ENCODE assay signal across 9 cellular contexts in genomic region chr12:64798165-64798564, GRCh38. TPM values are rescaled to one million over a fixed set of nuclear protein-coding genes. Genes with fewer than 3 reads are reported as not detected.
"Had no signal": no experiment of that assay in that cellular context is flagged by ENCODE, and none has a peak within 500 bp of the region (broad histone marks: within the 10 kb centered on the region; RNA-seq: fewer than 3 reads in every experiment).

No MANE protein-coding gene starts in this region.

- H3K27ac ChIP-seq: GM23248 had no signal

- H3K27ac Mint-ChIP-seq: GM23338, H9, HFFc6 had no signal

- H3K9me3 ChIP-seq: HAP-1 had no signal

- H3K4me3 ChIP-seq: GM23248, GM23338, HAP-1 had no signal

- H3K9me3 Mint-ChIP-seq: GM23338, H9, HFFc6 had no signal

- H3K4me3 Mint-ChIP-seq: GM23338, H9, HFFc6 had no signal

- H3K4me1 ChIP-seq: HAP-1 had no signal

- DNase-seq: GM23248, GOT3, H7, H9, HCEC 1CT, HFFc6 had no signal

- H3K36me3 ChIP-seq: HAP-1 had no signal

- H2AFZ ChIP-seq: GM23248, GM23338 had no signal

- H3K9ac ChIP-seq: GM23248 had no signal

- H3K4me2 ChIP-seq: GM23338 had no signal

- ATAC-seq: GM23338, HCT116 had no signal

RNA-seq across cellular contexts. Expression of gene TBC1D30, which starts 26.3 kb away (rescaled TPM):
- total RNA-seq: GM23248 had no signal
